22 cellular contexts compared by ENCODE assay signal in the genomic region with DNA sequence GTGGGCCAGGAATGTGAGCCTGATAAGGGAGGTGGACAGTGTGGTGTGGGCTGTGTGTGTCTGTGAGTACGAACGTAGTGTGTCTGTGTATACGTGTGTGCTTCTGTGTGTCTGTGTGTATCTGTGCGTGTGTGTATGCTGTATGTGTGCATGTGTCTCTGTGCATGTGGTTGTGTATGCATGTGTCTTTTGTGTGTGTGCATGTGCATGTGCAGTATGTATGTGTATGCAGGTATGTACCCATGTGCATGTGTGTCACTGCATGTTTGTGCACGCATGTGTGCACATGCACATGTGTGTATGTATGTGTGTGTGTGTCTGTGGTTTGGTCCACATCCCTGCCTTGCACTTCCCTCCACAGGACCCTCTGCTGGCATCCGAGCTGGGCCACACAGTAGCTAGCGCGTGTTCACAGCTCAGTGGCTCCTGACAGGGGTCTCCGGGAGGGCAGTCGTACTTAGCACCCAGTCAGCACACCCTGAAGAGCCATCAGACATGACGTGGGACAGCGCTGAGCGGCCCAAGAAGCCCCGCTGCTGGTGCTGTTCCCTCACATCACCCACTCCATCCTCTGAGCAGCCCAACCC.
"Had no signal": no experiment of that assay in that cellular context is flagged by ENCODE, and none has a peak within 500 bp of the region (broad histone marks: within the 10 kb centered on the region; RNA-seq: fewer than 3 reads in every experiment).

No MANE protein-coding gene starts in this region.

- H3K4me3 Mint-ChIP-seq: activated CD4-positive, alpha-beta T cell treated with anti-CD3 and anti-CD28 coated beads, Interleukin-2, amount 10 ng/mL, durations not matched to agents 24 days and 14 days; activated naive CD8-positive, alpha-beta T cell; activated T-cell treated with anti-CD3 and anti-CD28 coated beads, Interleukin-2, amount 50 U/mL, for 72 hours; natural killer cell; stimulated activated naive CD8-positive, alpha-beta T cell treated with anti-CD3 and anti-CD28 coated beads, Interleukin-15, Interleukin-2, amounts not matched to agents 100 ng/mL and 50 ng/mL, for 24 hours had no signal

- H3K9me3 Mint-ChIP-seq: activated CD4-positive, alpha-beta T cell treated with anti-CD3 and anti-CD28 coated beads, Interleukin-2, amount 10 ng/mL, durations not matched to agents 24 days and 14 days; activated T-cell treated with anti-CD3 and anti-CD28 coated beads, Interleukin-2, amount 50 U/mL, for 72 hours; natural killer cell; stimulated activated naive CD8-positive, alpha-beta T cell treated with anti-CD3 and anti-CD28 coated beads, Interleukin-15, Interleukin-2, amounts not matched to agents 100 ng/mL and 50 ng/mL, for 24 hours; WTC11 had no signal

- H3K4me3 ChIP-seq: colonic mucosa, heart right ventricle, SJCRH30, skin epidermis, suprapubic skin, upper lobe of left lung had no signal

- H3K27me3 Mint-ChIP-seq: activated CD4-positive, alpha-beta T cell treated with anti-CD3 and anti-CD28 coated beads, Interleukin-2, amount 10 ng/mL, durations not matched to agents 24 days and 14 days; activated naive CD8-positive, alpha-beta T cell; stimulated activated naive CD8-positive, alpha-beta T cell treated with anti-CD3 and anti-CD28 coated beads, Interleukin-15, Interleukin-2, amounts not matched to agents 100 ng/mL and 50 ng/mL, for 24 hours had no signal

- H3K27ac ChIP-seq: colonic mucosa, heart right ventricle, SJCRH30, skin epidermis, suprapubic skin had no signal

- H3K27me3 ChIP-seq: colonic mucosa, SJCRH30, upper lobe of left lung had no signal

- H3K36me3 ChIP-seq: colonic mucosa, heart right ventricle, SJCRH30, suprapubic skin, upper lobe of left lung had no signal

- H3K4me1 Mint-ChIP-seq: activated CD4-positive, alpha-beta T cell treated with anti-CD3 and anti-CD28 coated beads, Interleukin-2, amount 10 ng/mL, durations not matched to agents 24 days and 14 days; natural killer cell had no signal

- FAIRE-seq: frontal cortex, TTC549 had no signal

- H3K36me3 Mint-ChIP-seq: activated naive CD8-positive, alpha-beta T cell; natural killer cell; WTC11 had no signal

- H3K27ac Mint-ChIP-seq: activated CD4-positive, alpha-beta T cell treated with anti-CD3 and anti-CD28 coated beads, Interleukin-2, amount 10 ng/mL, durations not matched to agents 24 days and 14 days; activated naive CD8-positive, alpha-beta T cell; activated T-cell treated with anti-CD3 and anti-CD28 coated beads, Interleukin-2, amount 50 U/mL, for 72 hours; natural killer cell; stimulated activated naive CD8-positive, alpha-beta T cell treated with anti-CD3 and anti-CD28 coated beads, Interleukin-15, Interleukin-2, amounts not matched to agents 100 ng/mL and 50 ng/mL, for 24 hours; WTC11 had no signal

- DNase-seq: activated CD4-positive, alpha-beta T cell treated with anti-CD3 and anti-CD28 coated beads, Interleukin-2, amount 10 ng/mL, durations not matched to agents 24 days and 14 days; activated CD8-positive, alpha-beta memory T cell treated with anti-CD3 and anti-CD28 coated beads, Interleukin-2, amount 50 U/mL, for 48 hours; activated gamma-delta T cell treated with Interleukin-2 at 50 U/mL for 16 hours; activated T-cell treated with anti-CD3 and anti-CD28 coated beads, Interleukin-2, amount 50 U/mL, for 72 hours; amniotic stem cell; central memory CD4-positive, alpha-beta T cell; colonic mucosa; effector CD8-positive, alpha-beta T cell; heart right ventricle; natural killer cell; SJCRH30; stimulated activated CD4-positive, alpha-beta T cell treated with anti-CD3 and anti-CD28 coated beads, Interleukin-4, amount 100 ng/mL, for 4 hours; stimulated activated CD8-positive, alpha-beta memory T cell treated with anti-CD3 and anti-CD28 coated beads, Interleukin-4, amount 100 ng/mL, for 48 hours; T-helper 2 cell had no signal

- H3K9me3 ChIP-seq: colonic mucosa, heart right ventricle, SJCRH30, suprapubic skin, upper lobe of left lung had no signal

- H3K4me1 ChIP-seq: colonic mucosa, SJCRH30, suprapubic skin had no signal
